ENCODE assay signal across 23 cellular contexts in the genomic region with DNA sequence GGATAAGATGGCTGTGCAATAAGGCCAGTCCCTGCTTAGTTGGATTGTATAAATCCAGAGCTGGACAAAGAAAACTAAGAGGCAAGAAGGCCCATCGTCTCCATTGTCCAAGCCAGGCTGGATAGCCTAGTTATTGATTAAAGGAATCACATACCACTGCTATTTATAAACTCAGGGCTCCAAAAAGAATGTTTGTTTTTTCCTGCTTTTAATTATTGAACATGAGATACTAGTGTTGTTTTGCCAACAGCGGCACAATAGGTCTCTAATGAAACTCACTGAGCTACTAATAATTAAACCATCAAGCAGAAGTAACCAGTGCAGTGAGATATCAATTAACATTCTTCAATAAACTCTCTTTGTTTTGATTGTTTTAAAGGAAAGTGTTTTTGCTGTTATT.
"Had no signal": no experiment of that assay in that cellular context is flagged by ENCODE, and none has a peak within 500 bp of the region (broad histone marks: within the 10 kb centered on the region; RNA-seq: fewer than 3 reads in every experiment).

No MANE protein-coding gene starts in this region.

- H3K27ac ChIP-seq: left ventricle myocardium inferior, parathyroid adenoma, skin epidermis, transverse colon, upper lobe of right lung had no signal

- H3K27me3 ChIP-seq: transverse colon, upper lobe of right lung had no signal

- H3K4me1 ChIP-seq: left ventricle myocardium inferior, parathyroid adenoma, transverse colon, upper lobe of right lung had no signal

- H3K36me3 ChIP-seq: left ventricle myocardium inferior, transverse colon, upper lobe of right lung had no signal

- ATAC-seq: left colon; naive thymus-derived CD4-positive, alpha-beta T cell; natural killer cell treated with Interleukin-12 subunit alpha and Interleukin-12 subunit beta and Interleukin-15 and Interleukin-18, amount 100 ng/mL, for 72 hours; right cardiac atrium; sciatic nerve; stimulated activated effector memory CD8-positive, alpha-beta T cell treated with anti-CD3 and anti-CD28 coated beads, Interleukin-12 subunit alpha, Interleukin-12 subunit beta, amount 100 ng/mL, for 72 hours; upper lobe of right lung had no signal

- H3K4me3 ChIP-seq: left ventricle myocardium inferior, lung, skin epidermis, transverse colon, upper lobe of right lung had no signal

- DNase-seq: head of caudate nucleus; hypothalamus; immature natural killer cell; left colon; left ventricle myocardium inferior; mesendoderm; naive thymus-derived CD4-positive, alpha-beta T cell; nucleus accumbens; retina; right cardiac atrium; stimulated activated CD4-positive, alpha-beta T cell treated with anti-CD3 and anti-CD28 coated beads, Interleukin-12 subunit alpha, Interleukin-12 subunit beta, amount 100 ng/mL, for 4 hours; stimulated activated CD4-positive, alpha-beta T cell treated with anti-CD3 and anti-CD28 coated beads, Interleukin-15, amount 100 ng/mL, for 24 hours; stimulated activated CD4-positive, alpha-beta T cell treated with anti-CD3 and anti-CD28 coated beads, Interleukin-2, amount 100 ng/mL, for 24 hours; stimulated activated CD4-positive, alpha-beta T cell treated with anti-CD3 and anti-CD28 coated beads, Interleukin-4, amount 100 ng/mL, for 24 hours; stimulated activated naive CD4-positive, alpha-beta T cell; transverse colon; upper lobe of right lung had no signal

- H3K9me3 ChIP-seq: transverse colon, upper lobe of right lung had no signal
